8 cellular contexts compared by ENCODE assay signal in the genomic region with DNA sequence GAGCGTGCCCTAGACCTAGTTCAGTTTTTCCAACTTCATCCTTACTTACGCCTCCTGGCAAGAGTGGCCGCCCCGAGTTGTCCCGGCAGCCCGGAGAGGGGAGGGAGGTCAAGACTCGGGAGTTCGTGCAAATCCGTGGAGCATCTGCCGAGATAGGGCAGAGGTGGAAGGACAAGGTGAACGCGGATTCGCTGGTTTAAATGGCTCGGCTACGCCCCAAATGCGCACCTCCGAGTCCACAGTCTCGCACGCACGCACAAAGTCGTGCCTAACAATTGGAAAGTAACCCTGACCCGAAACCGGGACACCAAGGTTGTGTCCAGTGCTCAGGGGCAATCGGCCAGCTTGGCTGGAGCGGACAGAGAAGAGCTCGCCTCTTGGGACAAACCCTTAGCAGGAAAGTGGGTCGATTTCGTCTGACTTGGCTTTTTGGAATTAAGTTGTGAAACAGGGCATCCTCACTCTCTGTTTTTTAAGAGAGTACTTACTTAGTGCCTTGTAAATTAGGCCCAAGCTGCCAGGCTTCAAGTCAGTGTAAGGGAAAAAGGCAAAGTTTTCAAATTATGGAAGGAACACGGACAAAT. TPM values are rescaled to one million over a fixed set of nuclear protein-coding genes. Genes with fewer than 3 reads are reported as not detected.
DNase-seq lines count a peak whose midpoint lies in the region; ATAC-seq, FAIRE-seq and TF ChIP-seq lines count a peak whose summit lies in the region.

No MANE protein-coding gene starts in this region.

- peaks cover 15% of the 10 kb centered on the region for H3K4me1 Mint-ChIP-seq in dendritic cell treated with granulocyte-macrophage colony-stimulating factor and Interleukin-4, amounts not matched to agents 40 ng/mL and 50 ng/mL, for 4 days (ENCODE audit: low read depth)

- ATAC-seq in GM19351 (IDR thresholded peaks at IDR 0.05; ENCODE audit: unreplicated experiment): peak; percentile 50
- ATAC-seq in HG03342 (IDR thresholded peaks at IDR 0.05; ENCODE audit: unreplicated experiment): peak; percentile 39

- H3K27me3 ChIP-seq in mononuclear cell (ENCODE audit: insufficient read depth, low read length) (no peaks in the 10 kb centered on the region), vagina (no peaks in the 10 kb centered on the region)

- H3K27ac Mint-ChIP-seq in dendritic cell treated with granulocyte-macrophage colony-stimulating factor and Interleukin-4, amounts not matched to agents 40 ng/mL and 50 ng/mL, for 4 days: peak overlapping the region; percentile 95

- TF ChIP-seq POLR2A in vagina (IDR thresholded peaks at IDR 0.05): no peak

- intact Hi-C loops in dendritic cell treated with granulocyte-macrophage colony-stimulating factor and Interleukin-4, amounts not matched to agents 40 ng/mL and 50 ng/mL, for 4 days (cut with micrococcal nuclease): loop anchor here (2.0 to 10.0 kb wide), 2 partner anchors 136 to 454 kb away; a partner anchor contains a TSS
- intact Hi-C loops in vagina (cut with DNase I): no loop called here

- peak; percentile 25 for DNase-seq in D721Med (ENCODE audit: insufficient read length, low spot score)
- peak; percentile 81 for DNase-seq in RPMI8226
- peak in 1 of 2 donors; percentile 94 for DNase-seq in vagina (ENCODE audit: extremely low spot score in 2 of 2)
- no peak for DNase-seq in AG20443 (ENCODE audit: low spot score)

- no peak for FAIRE-seq in D721Med (lab: Jason Lieb, UNC)

- H3K4me3 ChIP-seq in mononuclear cell (ENCODE audit: low read length): peak overlapping the region; percentile 96
- H3K4me3 ChIP-seq in vagina: peak overlapping the region; percentile 86 to 88

- peaks cover 21% of the 10 kb centered on the region for H3K36me3 Mint-ChIP-seq in dendritic cell treated with granulocyte-macrophage colony-stimulating factor and Interleukin-4, amounts not matched to agents 40 ng/mL and 50 ng/mL, for 4 days (ENCODE audit: low read depth)

- no peaks in the 10 kb centered on the region for H3K27me3 Mint-ChIP-seq in dendritic cell treated with granulocyte-macrophage colony-stimulating factor and Interleukin-4, amounts not matched to agents 40 ng/mL and 50 ng/mL, for 4 days

- peak overlapping the region; percentile 94 for H3K4me3 Mint-ChIP-seq in dendritic cell treated with granulocyte-macrophage colony-stimulating factor and Interleukin-4, amounts not matched to agents 40 ng/mL and 50 ng/mL, for 4 days

- TF ChIP-seq CTCF in D721Med (IDR thresholded peaks at IDR 0.05; ENCODE audit: insufficient read depth, missing control alignments) (no peak), vagina (IDR thresholded peaks at IDR 0.05) (no peak)

- H3K9me3 ChIP-seq in mononuclear cell (ENCODE audit: low read depth, low read length): no peaks in the 10 kb centered on the region
- H3K9me3 ChIP-seq in vagina: no peaks in the 10 kb centered on the region

- peak overlapping the region; percentile 85 for H3K27ac ChIP-seq in vagina

- H3K9me3 Mint-ChIP-seq in dendritic cell treated with granulocyte-macrophage colony-stimulating factor and Interleukin-4, amounts not matched to agents 40 ng/mL and 50 ng/mL, for 4 days: no peaks in the 10 kb centered on the region

- peaks cover 0 to 2% of the 10 kb centered on the region in 2 donors for H3K36me3 ChIP-seq in vagina

- H3K4me1 ChIP-seq in mononuclear cell (ENCODE audit: insufficient read depth, low read length) (peaks cover 20% of the 10 kb centered on the region), vagina (peaks cover 27% of the 10 kb centered on the region)

RNA-seq across cellular contexts. Expression of a gene that starts 0.7 kb away (rescaled TPM):
- total RNA-seq in mononuclear cell (85.8 TPM), vagina (378 TPM)

RNA-seq across cellular contexts. Expression of a gene that starts 42.5 kb away (rescaled TPM):
- total RNA-seq in mononuclear cell (0.42 TPM), vagina (not detected)
